14 cellular contexts compared by ENCODE assay signal in genomic region chr2:40401896-40402295, GRCh38. TPM values are rescaled to one million over a fixed set of nuclear protein-coding genes. Genes with fewer than 3 reads are reported as not detected.
DNase-seq lines count a peak whose midpoint lies in the region; ATAC-seq and TF ChIP-seq lines count a peak whose summit lies in the region.
"Had no signal": no experiment of that assay in that cellular context is flagged by ENCODE, and none has a peak within 500 bp of the region (broad histone marks: within the 10 kb centered on the region; RNA-seq: fewer than 3 reads in every experiment).

No MANE protein-coding gene starts in this region.

- no peaks in the 10 kb centered on the region for H3K27me3 ChIP-seq in fibroblast of lung (ENCODE audit: control insufficient read depth, insufficient read depth, low read length)
- H3K27me3 ChIP-seq: BLaER1 treated with 17β-estradiol and CSF1 and Interleukin-3, amounts not matched to agents 10 nM and 100 nM; pancreas; upper lobe of right lung had no signal

- peak overlapping the region; percentile 39 for H3K4me2 ChIP-seq in fibroblast of lung (ENCODE audit: extremely low read depth, insufficient read depth, low read length)
- H3K4me2 ChIP-seq: BLaER1 treated with 17β-estradiol and CSF1 and Interleukin-3, amounts not matched to agents 10 nM and 100 nM; KMS-11 had no signal

- H3K36me3 ChIP-seq in fibroblast of lung (ENCODE audit: control insufficient read depth, insufficient read depth, low read length), result no peaks in the 10 kb centered on the region
- no peaks in the 10 kb centered on the region for H3K36me3 ChIP-seq in mucosa of descending colon (ENCODE audit: low read depth)
- H3K36me3 ChIP-seq: pancreas, upper lobe of right lung had no signal

- no peak overlapping the region for H3K27ac ChIP-seq in RWPE1
- H3K27ac ChIP-seq in fibroblast of lung (ENCODE audit: insufficient read depth, low read length), result peak overlapping the region; percentile 76
- H3K27ac ChIP-seq: BLaER1 treated with 17β-estradiol and CSF1 and Interleukin-3, amounts not matched to agents 10 nM and 100 nM; KMS-11; pancreas; upper lobe of right lung had no signal

- TF ChIP-seq CTCF in RWPE1 (conservative IDR thresholded peaks at IDR 0.05; ENCODE audit: low read depth), result no peak
- no peak for TF ChIP-seq CTCF in fibroblast of lung (conservative IDR thresholded peaks at IDR 0.05 in 1 of 2, IDR thresholded peaks at IDR 0.05 in 1 of 2; ENCODE audit: low read depth in 1 of 2, low read length in 2 of 2)
- no peak for TF ChIP-seq CTCF in mucosa of descending colon (IDR thresholded peaks at IDR 0.05)

- POLR2A ChIA-PET in RWPE1 (lab: Yijun Ruan, JAX; ENCODE audit: low non-redundant PET), result no interaction called here

- CTCF ChIA-PET in RWPE1 (lab: Yijun Ruan, JAX), result no interaction called here

- peaks cover 4% of the 10 kb centered on the region for H3K9me3 Mint-ChIP-seq in activated naive CD8-positive, alpha-beta T cell treated with anti-CD3 and anti-CD28 coated beads, Interleukin-2, amount 50 U/mL, for 24 hours
- H3K9me3 Mint-ChIP-seq in activated naive CD8-positive, alpha-beta T cell treated with anti-CD3 and anti-CD28 coated beads for 36 hours, result no peaks in the 10 kb centered on the region
- H3K9me3 Mint-ChIP-seq in stimulated activated naive CD8-positive, alpha-beta T cell treated with anti-CD3 and anti-CD28 coated beads, Interleukin-15, amount 100 ng/mL, for 72 hours, result peaks cover 0 to 7% of the 10 kb centered on the region in 2 donors

- no peak overlapping the region for H2AFZ ChIP-seq in fibroblast of lung (ENCODE audit: low read length)

- no peaks in the 10 kb centered on the region for H3K36me3 Mint-ChIP-seq in activated naive CD8-positive, alpha-beta T cell treated with anti-CD3 and anti-CD28 coated beads, Interleukin-2, amount 50 U/mL, for 24 hours (ENCODE audit: low read depth)
- no peaks in the 10 kb centered on the region for H3K36me3 Mint-ChIP-seq in activated naive CD8-positive, alpha-beta T cell treated with anti-CD3 and anti-CD28 coated beads for 36 hours

- H4K20me1 ChIP-seq in fibroblast of lung (ENCODE audit: control insufficient read depth, extremely low read depth, insufficient read depth, low read length), result no peaks in the 10 kb centered on the region
- H4K20me1 ChIP-seq: BLaER1 treated with 17β-estradiol and CSF1 and Interleukin-3, amounts not matched to agents 10 nM and 100 nM had no signal

- H3K4me3 ChIP-seq in fibroblast of lung (replicated peaks in 1 of 4; ENCODE audit: control extremely low read depth in 1 of 4, insufficient read depth in 1 of 4, low read depth in 3 of 4, low read length in 4 of 4) (no peak overlapping the region), mucosa of descending colon (no peak overlapping the region)
- H3K4me3 ChIP-seq: BLaER1 treated with 17β-estradiol and CSF1 and Interleukin-3, amounts not matched to agents 10 nM and 100 nM; pancreas; upper lobe of right lung had no signal

- intact Hi-C loops in mucosa of descending colon (cut with DNase I, micrococcal nuclease), result no loop called here

- H3K27me3 Mint-ChIP-seq in activated naive CD8-positive, alpha-beta T cell treated with anti-CD3 and anti-CD28 coated beads, Interleukin-2, amount 50 U/mL, for 24 hours, result no peaks in the 10 kb centered on the region
- no peaks in the 10 kb centered on the region for H3K27me3 Mint-ChIP-seq in activated naive CD8-positive, alpha-beta T cell treated with anti-CD3 and anti-CD28 coated beads for 36 hours
- peaks cover 10% of the 10 kb centered on the region for H3K27me3 Mint-ChIP-seq in stimulated activated naive CD8-positive, alpha-beta T cell treated with anti-CD3 and anti-CD28 coated beads, Interleukin-15, amount 100 ng/mL, for 72 hours

- H3K27ac Mint-ChIP-seq in activated naive CD8-positive, alpha-beta T cell treated with anti-CD3 and anti-CD28 coated beads, Interleukin-2, amount 50 U/mL, for 24 hours, result no peak overlapping the region
- H3K27ac Mint-ChIP-seq in activated naive CD8-positive, alpha-beta T cell treated with anti-CD3 and anti-CD28 coated beads for 36 hours, result no peak overlapping the region
- H3K27ac Mint-ChIP-seq in stimulated activated naive CD8-positive, alpha-beta T cell treated with anti-CD3 and anti-CD28 coated beads, Interleukin-15, amount 100 ng/mL, for 72 hours, result no peak overlapping the region

- DNase-seq in activated naive CD8-positive, alpha-beta T cell treated with anti-CD3 and anti-CD28 coated beads, Interleukin-2, amount 50 U/mL, for 24 hours, result peak; percentile 4
- DNase-seq in activated naive CD8-positive, alpha-beta T cell treated with anti-CD3 and anti-CD28 coated beads for 36 hours, result no peak
- DNase-seq in RWPE1 (ENCODE audit: low spot score) (peak; percentile 34), fibroblast of lung (ENCODE audit: low read depth in 2 of 2) (peak; percentile 86 to 94), NCI-H1048 (lab: John Stamatoyannopoulos, UW) (no peak), mucosa of descending colon (no peak), 8988T (no peak)
- DNase-seq in stimulated activated naive CD8-positive, alpha-beta T cell treated with anti-CD3 and anti-CD28 coated beads, Interleukin-15, amount 100 ng/mL, for 72 hours, result no peak
- DNase-seq: kidney, NCI-H69, pancreas, upper lobe of right lung had no signal

- H3K4me3 Mint-ChIP-seq in activated naive CD8-positive, alpha-beta T cell treated with anti-CD3 and anti-CD28 coated beads, Interleukin-2, amount 50 U/mL, for 24 hours, result no peak overlapping the region
- H3K4me3 Mint-ChIP-seq in activated naive CD8-positive, alpha-beta T cell treated with anti-CD3 and anti-CD28 coated beads for 36 hours, result no peak overlapping the region
- no peak overlapping the region for H3K4me3 Mint-ChIP-seq in stimulated activated naive CD8-positive, alpha-beta T cell treated with anti-CD3 and anti-CD28 coated beads, Interleukin-15, amount 100 ng/mL, for 72 hours

- ATAC-seq in activated naive CD8-positive, alpha-beta T cell treated with anti-CD3 and anti-CD28 coated beads, Interleukin-2, amount 50 U/mL, for 24 hours, result peak; percentile 43
- peak; percentile 53 for ATAC-seq in stimulated activated naive CD8-positive, alpha-beta T cell treated with anti-CD3 and anti-CD28 coated beads, Interleukin-15, amount 100 ng/mL, for 72 hours
- no peak for ATAC-seq in mucosa of descending colon
- ATAC-seq: pancreas, upper lobe of right lung had no signal

- H3K4me1 ChIP-seq in fibroblast of lung (ENCODE audit: control insufficient read depth, extremely low read depth, insufficient read depth, low read length) (peaks cover 9% of the 10 kb centered on the region), mucosa of descending colon (ENCODE audit: low read depth) (no peaks in the 10 kb centered on the region)
- H3K4me1 ChIP-seq: pancreas, upper lobe of right lung had no signal

- no peaks in the 10 kb centered on the region for H3K79me2 ChIP-seq in fibroblast of lung (ENCODE audit: control insufficient read depth, insufficient read depth, low read length)

- H3K9me3 ChIP-seq in fibroblast of lung (ENCODE audit: control insufficient read depth, insufficient read depth, low read depth, low read length), result no peaks in the 10 kb centered on the region
- no peaks in the 10 kb centered on the region for H3K9me3 ChIP-seq in mucosa of descending colon
- H3K9me3 ChIP-seq: pancreas, upper lobe of right lung had no signal

- H3K9ac ChIP-seq in fibroblast of lung (ENCODE audit: insufficient read depth, low read length), result no peak overlapping the region
- H3K9ac ChIP-seq: BLaER1 treated with 17β-estradiol and CSF1 and Interleukin-3, amounts not matched to agents 10 nM and 100 nM; KMS-11 had no signal

- peaks cover 6% of the 10 kb centered on the region for H3K4me1 Mint-ChIP-seq in activated naive CD8-positive, alpha-beta T cell treated with anti-CD3 and anti-CD28 coated beads, Interleukin-2, amount 50 U/mL, for 24 hours
- H3K4me1 Mint-ChIP-seq in activated naive CD8-positive, alpha-beta T cell treated with anti-CD3 and anti-CD28 coated beads for 36 hours, result no peaks in the 10 kb centered on the region
- H3K4me1 Mint-ChIP-seq in stimulated activated naive CD8-positive, alpha-beta T cell treated with anti-CD3 and anti-CD28 coated beads, Interleukin-15, amount 100 ng/mL, for 72 hours, result no peaks in the 10 kb centered on the region

RNA-seq across cellular contexts. Expression of gene SLC8A1, which starts 50.0 kb away (rescaled TPM):
- total RNA-seq in activated naive CD8-positive, alpha-beta T cell treated with anti-CD3 and anti-CD28 coated beads for 36 hours, result under 1 TPM; 0.22 to 0.31 TPM
- 74.0 and 109 TPM in 2 replicates for total RNA-seq in fibroblast of lung
- polyA plus RNA-seq in fibroblast of lung, result 16.0 and 17.4 TPM in 2 replicates
- 10.2 and 11.3 TPM in 2 replicates for polyA plus RNA-seq in fibroblast of lung (2012)
- polyA minus RNA-seq in fibroblast of lung (ENCODE audit: low replicate concordance), result 16.0 and 19.7 TPM in 2 replicates
- total RNA-seq in mucosa of descending colon, result 100 to 1,000 TPM in 1 of 3 donors, 10 to 100 TPM in 1, 1 to 10 TPM in 1; 6.0 to 164 (median 17.0) TPM

Comparison
In these comparisons a context has a peak if more than half of its experiments do, and no peak if none do; other contexts are left out.
1. DNase-seq: peak in activated naive CD8-positive, alpha-beta T cell treated with anti-CD3 and anti-CD28 coated beads, Interleukin-2, amount 50 U/mL, for 24 hours (single experiment), RWPE1 (single experiment) and fibroblast of lung (2 of 2); none in activated naive CD8-positive, alpha-beta T cell treated with anti-CD3 and anti-CD28 coated beads for 36 hours (single experiment), stimulated activated naive CD8-positive, alpha-beta T cell treated with anti-CD3 and anti-CD28 coated beads, Interleukin-15, amount 100 ng/mL, for 72 hours (0 of 2), NCI-H1048 (single experiment), mucosa of descending colon (0 of 3) and 8988T (single experiment).
2. RNA of gene SLC8A1, which starts 50.0 kb away (total RNA-seq): 74.0 to 109 TPM in fibroblast of lung and 6.0 to 164 TPM in mucosa of descending colon; 0.22 to 0.31 TPM in activated naive CD8-positive, alpha-beta T cell treated with anti-CD3 and anti-CD28 coated beads for 36 hours; every median in the first group is over 4 times any median in the second.